Comparison of ENCODE assay signal across 8 cellular contexts in the genomic region with DNA sequence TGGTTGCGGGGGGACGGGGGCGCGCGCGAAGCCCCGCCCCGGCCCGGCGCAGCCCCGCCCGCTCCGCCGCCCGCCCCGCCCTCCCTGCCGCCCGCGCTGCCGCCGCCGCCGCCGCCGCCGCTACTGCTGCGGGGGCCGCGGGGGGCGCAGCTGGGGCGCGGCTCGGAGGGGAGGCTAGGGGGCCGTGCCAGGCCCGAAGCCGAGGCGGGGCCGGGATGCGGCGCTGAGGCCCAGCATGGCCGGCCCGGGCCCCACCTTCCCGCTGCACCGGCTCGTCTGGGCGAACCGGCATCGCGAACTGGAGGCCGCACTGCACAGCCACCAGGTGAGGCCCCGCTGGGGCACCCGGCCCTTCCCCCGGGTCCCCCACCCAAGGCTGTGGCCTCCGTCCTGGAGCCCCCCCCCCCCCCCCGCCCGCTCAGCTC. TPM values are rescaled to one million over a fixed set of nuclear protein-coding genes. Genes with fewer than 3 reads are reported as not detected.
DNase-seq lines count a peak whose midpoint lies in the region; ATAC-seq and TF ChIP-seq lines count a peak whose summit lies in the region.

A gene (plus strand): TSS at position 78 of the 425 bp plus-strand sequence. CDS start 158 bp downstream, at position 236.

- no peaks in the 10 kb centered on the region for H3K27me3 Mint-ChIP-seq in Caco-2 (ENCODE audit: insufficient read depth, unreplicated experiment)
- H3K27me3 Mint-ChIP-seq in naive B cell, result no peaks in the 10 kb centered on the region

- no peaks in the 10 kb centered on the region for H3K79me2 ChIP-seq in OCI-LY1 (ENCODE audit: insufficient read depth, low read length)

- H3K4me1 ChIP-seq in Caco-2 (peaks cover 20% of the 10 kb centered on the region), OCI-LY1 (ENCODE audit: insufficient read depth, low read length, severe bottlenecking) (peaks cover 34% of the 10 kb centered on the region), endocrine pancreas (ENCODE audit: control insufficient read depth, insufficient read depth, low read length) (peaks cover 3% of the 10 kb centered on the region)

- H3K27ac Mint-ChIP-seq in Caco-2 (ENCODE audit: unreplicated experiment) (peak within 1 kb of the TSS; percentile 90), naive B cell (peak within 1 kb of the TSS; percentile 97 to 99 (median 98))

- no peaks in the 10 kb centered on the region for H3F3A ChIP-seq in OCI-LY1 (ENCODE audit: insufficient read depth, low read length)

- peaks cover 12% of the 10 kb centered on the region for H3K36me3 ChIP-seq in Caco-2 (ENCODE audit: control insufficient read depth, insufficient read depth, low read length)
- H3K36me3 ChIP-seq in OCI-LY1 (ENCODE audit: insufficient read depth, low read length), result peaks cover 67% of the 10 kb centered on the region
- H3K36me3 ChIP-seq in endocrine pancreas (ENCODE audit: control insufficient read depth, insufficient read depth, low read length), result no peaks in the 10 kb centered on the region

- TF ChIP-seq CTCF in Caco-2 (IDR thresholded peaks at IDR 0.05; ENCODE audit: insufficient read depth in 1 of 2, low read depth in 1 of 2, low read length in 1 of 2, severe bottlenecking in 1 of 2, unreplicated experiment in 1 of 2) (peak in 1 of 2 experiments; percentile 6), OCI-LY1 (IDR thresholded peaks at IDR 0.05; ENCODE audit: low read length) (no peak)

- H3K36me3 Mint-ChIP-seq in Caco-2 (ENCODE audit: insufficient read depth, unreplicated experiment) (peaks cover 80% of the 10 kb centered on the region), naive B cell (peaks cover 8 to 12% of the 10 kb centered on the region in 2 donors)

- POLR2A ChIA-PET in Caco-2 (lab: Charles Lee), result interaction anchor here (0.7 to 2.2 kb wide), 6 partner anchors 14 to 49 kb away, joined by 3 to 25 read pairs (median 11); a partner anchor contains a TSS

- H3K9me3 Mint-ChIP-seq in Caco-2 (ENCODE audit: unreplicated experiment), result no peaks in the 10 kb centered on the region
- peaks cover 0 to 1% (median 0%) of the 10 kb centered on the region in 7 donors for H3K9me3 Mint-ChIP-seq in naive B cell

- H3K4me1 Mint-ChIP-seq in Caco-2 (ENCODE audit: low read depth, unreplicated experiment), result peaks cover 29% of the 10 kb centered on the region
- H3K4me1 Mint-ChIP-seq in naive B cell, result peaks cover 33 to 48% (median 45%) of the 10 kb centered on the region in 3 donors

- H3K27me3 ChIP-seq in Caco-2 (replicated peaks; ENCODE audit: control insufficient read depth, insufficient read depth, low read length) (no peaks in the 10 kb centered on the region), OCI-LY1 (ENCODE audit: insufficient read depth, low read length) (no peaks in the 10 kb centered on the region), endocrine pancreas (ENCODE audit: control insufficient read depth, insufficient read depth, low read length) (no peaks in the 10 kb centered on the region)

- H3K9ac ChIP-seq in OCI-LY1 (ENCODE audit: low read length), result peak within 1 kb of the TSS; percentile 98
- H3K9ac ChIP-seq in endocrine pancreas (ENCODE audit: control insufficient read depth, insufficient read depth, low read length), result peak within 1 kb of the TSS; percentile 80

- H3K27ac ChIP-seq in OCI-LY1 (ENCODE audit: low read depth, low read length, poor library complexity, severe bottlenecking), result peak within 1 kb of the TSS; percentile 96

- ATAC-seq in GM21526 (IDR thresholded peaks at IDR 0.05; ENCODE audit: low FRiP score, unreplicated experiment) (peak; percentile 30), naive B cell (ENCODE audit: low read depth in 2 of 2) (peak in 1 of 2 donors; percentile 40)

- intact Hi-C loops in Caco-2 (cut with micrococcal nuclease; ENCODE audit: unreplicated experiment), result loop anchor here (1.0 to 2.0 kb wide), 2 partner anchors 15 to 50 kb away; no protein-coding TSS in a partner anchor

- H3K4me3 Mint-ChIP-seq in Caco-2 (ENCODE audit: unreplicated experiment), result peak within 1 kb of the TSS; percentile 99
- peak within 1 kb of the TSS; percentile 81 to 93 (median 91) for H3K4me3 Mint-ChIP-seq in naive B cell

- no peaks in the 10 kb centered on the region for H4K20me1 ChIP-seq in OCI-LY1 (ENCODE audit: insufficient read depth, low read length)

- peak within 1 kb of the TSS; percentile 84 for H3K4me2 ChIP-seq in OCI-LY1 (ENCODE audit: low read length)

- no TSS peak for BruUV-seq in Caco-2 (replicated peaks; lab: Mats Ljungman, UMichigan)

- CTCF ChIA-PET in Caco-2 (lab: Charles Lee), result interaction anchor here (0.6 to 3.1 kb wide), 9 partner anchors 11 to 62 kb away, joined by 3 to 27 read pairs (median 9); a partner anchor contains a TSS

- no peak within 1 kb of the TSS for H2AFZ ChIP-seq in OCI-LY1 (ENCODE audit: low read length)

- no peaks in the 10 kb centered on the region; the same call in 1 of the 2 replicates for H3K9me3 ChIP-seq in Caco-2
- H3K9me3 ChIP-seq in OCI-LY1 (ENCODE audit: low read length), result no peaks in the 10 kb centered on the region; the same call in 1 of the 2 replicates
- no peaks in the 10 kb centered on the region for H3K9me3 ChIP-seq in endocrine pancreas (ENCODE audit: control insufficient read depth, low read length)

- H3K9me2 ChIP-seq in OCI-LY1 (ENCODE audit: low read depth, low read length), result no peaks in the 10 kb centered on the region

- H3K4me3 ChIP-seq in Caco-2 (ENCODE audit: low read depth, low read length) (peak within 1 kb of the TSS; percentile 91), OCI-LY1 (ENCODE audit: low read depth, low read length, poor library complexity, severe bottlenecking) (peak within 1 kb of the TSS; percentile 85), endocrine pancreas (ENCODE audit: control insufficient read depth, insufficient read depth, low read length) (no peak within 1 kb of the TSS)

- peak in 1 of 2 experiments; percentile 74 for DNase-seq in Caco-2
- DNase-seq in naive B cell, result no peak
- DNase-seq in NCI-H774 (lab: John Stamatoyannopoulos, UW), result no peak
- DNase-seq in NCI-H82 treated with DMSO at 0.1 percent for 48 hours (lab: John Stamatoyannopoulos, UW; ENCODE audit: unreplicated experiment), result no peak
- no peak for DNase-seq in SW 1271 (lab: John Stamatoyannopoulos, UW)

RNA-seq across cellular contexts. Expression of the gene that starts here (rescaled TPM):
- 83.3 and 88.6 TPM in 2 replicates for total RNA-seq in Caco-2 (2022)
- polyA plus RNA-seq in naive B cell (ENCODE audit: low read depth in 6 of 6), result 10 to 100 TPM in 2 of 6 donors, 1 to 10 TPM in 4; 3.5 to 18.4 (median 8.4) TPM
